In the genomic region with DNA sequence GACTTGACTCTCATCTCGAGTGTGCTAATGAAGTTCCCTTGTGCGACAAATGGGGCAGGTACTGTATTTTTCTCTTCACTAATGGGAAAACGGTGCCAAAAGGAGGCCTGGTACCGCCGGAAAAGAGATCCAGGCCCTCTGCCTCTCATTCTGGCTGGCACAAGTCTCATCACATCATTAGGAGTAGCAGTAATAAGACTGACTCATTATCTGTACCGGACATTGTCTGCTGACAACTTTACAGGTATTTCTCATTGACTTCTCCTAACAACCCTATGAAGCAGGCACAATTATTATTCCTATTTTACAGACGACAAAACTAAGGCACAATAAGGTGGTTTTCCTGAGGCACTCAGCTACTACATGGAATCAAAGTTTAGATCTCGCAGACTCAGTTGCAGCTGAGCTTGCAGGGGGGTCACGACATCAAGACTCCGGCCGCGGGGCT, we compare ENCODE assay signal across 8 cellular contexts. TPM values are rescaled to one million over a fixed set of nuclear protein-coding genes. Genes with fewer than 3 reads are reported as not detected.
DNase-seq lines count a peak whose midpoint lies in the region; ATAC-seq and TF ChIP-seq lines count a peak whose summit lies in the region.

No MANE protein-coding gene starts in this region.

- intact Hi-C loops in CD4-positive, alpha-beta T cell (cut with DNase I, micrococcal nuclease): loop anchor here (5.0 to 10.0 kb wide), 4 partner anchors 147 to 1391 kb away; a partner anchor contains a TSS
- intact Hi-C loops in HCT116 (cut with micrococcal nuclease): no loop called here

- H3K4me2 ChIP-seq in HCT116 (ENCODE audit: low read length): peak overlapping the region; percentile 89
- peak overlapping the region; percentile 83 for H3K4me2 ChIP-seq in SK-N-SH

- WGBS in SK-N-SH (ENCODE audit: low lambda C conversion rate): 0% methylated on average over 10 of the region's 12 CpGs
- WGBS in endodermal cell (ENCODE audit: insufficient coverage in 1 of 2, insufficient read length in 1 of 2), 2 experiments: 9 to 18% methylated on average over 7 to 12 of the region's 12 CpGs

- H3K36me3 ChIP-seq in HCT116 (ENCODE audit: control insufficient read depth in 1 of 2, insufficient read depth in 2 of 2, low read length in 2 of 2) (no peaks in the 10 kb centered on the region), SK-N-SH (replicated peaks in 1 of 2; ENCODE audit: control insufficient read depth in 1 of 2, insufficient read depth in 2 of 2, low read length in 1 of 2) (peaks cover 14 to 18% of the 10 kb centered on the region in 2 experiments), endodermal cell (ENCODE audit: control insufficient read depth, insufficient read depth, low read length) (peaks cover 5% of the 10 kb centered on the region)

- RAD21 ChIA-PET in HCT116 (lab: Charles Lee; ENCODE audit: low non-redundant PET in 1 of 2, low total read pairs in 2 of 2, uncharacterized antibody in 2 of 2, unreplicated experiment in 2 of 2): no interaction called here

- H3K4me3 Mint-ChIP-seq in CD4-positive, alpha-beta T cell: peak overlapping the region; percentile 94
- H3K4me3 Mint-ChIP-seq in endodermal cell: peak overlapping the region; percentile 81
- H3K4me3 Mint-ChIP-seq in naive thymus-derived CD8-positive, alpha-beta T cell: peak overlapping the region; percentile 79 to 95 (median 94)

- H3K4me1 ChIP-seq in HCT116 (ENCODE audit: control insufficient read depth in 1 of 2, insufficient read depth in 2 of 2, low read length in 2 of 2): peaks cover 5 to 16% of the 10 kb centered on the region in 2 experiments; a peak in 3 of 4 replicates
- peaks cover 9 to 21% of the 10 kb centered on the region in 2 experiments for H3K4me1 ChIP-seq in SK-N-SH (ENCODE audit: control insufficient read depth in 1 of 2, insufficient read depth in 2 of 2, low read depth in 1 of 2, low read length in 1 of 2)
- peaks cover 4% of the 10 kb centered on the region for H3K4me1 ChIP-seq in endodermal cell (ENCODE audit: control insufficient read depth, insufficient read depth, low read length)

- peaks cover 26% of the 10 kb centered on the region for H3K36me3 Mint-ChIP-seq in CD4-positive, alpha-beta T cell (ENCODE audit: low read depth)
- peaks cover 9% of the 10 kb centered on the region for H3K36me3 Mint-ChIP-seq in endodermal cell (ENCODE audit: low read depth)
- H3K36me3 Mint-ChIP-seq in naive thymus-derived CD8-positive, alpha-beta T cell: peaks cover 0 to 24% (median 0%) of the 10 kb centered on the region in 3 donors

- H3K79me2 ChIP-seq in HCT116 (ENCODE audit: insufficient read depth, low read length) (no peaks in the 10 kb centered on the region; the same call in 1 of the 2 replicates), SK-N-SH (ENCODE audit: insufficient read depth) (peaks cover 55% of the 10 kb centered on the region)

- DNase-seq in CD4-positive, alpha-beta T cell: no peak
- DNase-seq in HCT116 (ENCODE audit: low read depth, low spot score) (no peak), SK-N-SH (peak; percentile 25), endodermal cell (peak; percentile 64), NK-92 (lab: John Stamatoyannopoulos, UW; ENCODE audit: unreplicated experiment) (no peak), NCI-H226 (no peak)
- DNase-seq in naive thymus-derived CD8-positive, alpha-beta T cell: no peak
- DNase-seq in stimulated activated CD4-positive, alpha-beta T cell treated with anti-CD3 and anti-CD28 coated beads, Interleukin-4, amount 100 ng/mL, for 4 hours: no peak

- H3K9ac ChIP-seq in HCT116 (ENCODE audit: low read length) (peak overlapping the region; percentile 69), SK-N-SH (peak overlapping the region; percentile 88), endodermal cell (ENCODE audit: extremely low read depth, low read length, poor library complexity, severe bottlenecking) (peak overlapping the region; percentile 64)

- H3K27ac Mint-ChIP-seq in CD4-positive, alpha-beta T cell: peak overlapping the region; percentile 90
- H3K27ac Mint-ChIP-seq in endodermal cell: peak overlapping the region; percentile 86
- H3K27ac Mint-ChIP-seq in naive thymus-derived CD8-positive, alpha-beta T cell: peak overlapping the region; percentile 28 to 96 (median 92)

- peak overlapping the region; percentile 59 to 78 for H3K4me3 ChIP-seq in HCT116 (replicated peaks in 1 of 2; ENCODE audit: low read depth in 1 of 2, low read length in 2 of 2)
- H3K4me3 ChIP-seq in SK-N-SH (ENCODE audit: low read depth in 2 of 2, low read length in 1 of 2): peak overlapping the region; percentile 82 to 92
- H3K4me3 ChIP-seq in endodermal cell (ENCODE audit: low read length): peak overlapping the region; percentile 92

- CTCF ChIA-PET in CD4-positive, alpha-beta T cell (lab: Charles Lee): interaction anchor here (0.9 to 1.4 kb wide), 2 partner anchors 8 to 11 kb away, joined by 6 read pairs; no protein-coding TSS in a partner anchor
- CTCF ChIA-PET in HCT116 (lab: Charles Lee) (no interaction called here), SK-N-SH (lab: Yijun Ruan, JAX) (interaction anchor here (0.8 to 2.0 kb wide), 4 partner anchors 8 to 148 kb away, joined by 3 to 8 read pairs (median 4); no protein-coding TSS in a partner anchor)

- POLR2A ChIA-PET in CD4-positive, alpha-beta T cell (lab: Charles Lee): interaction anchor here (1.1 to 2.8 kb wide), 9 partner anchors 9 to 1306 kb away, joined by 3 to 25 read pairs (median 7); a partner anchor contains a TSS
- POLR2A ChIA-PET in HCT116 (lab: Charles Lee) (interaction anchor here (1.2 kb wide), 1 partner anchor 97 kb away, joined by 3 read pairs; no protein-coding TSS in a partner anchor), SK-N-SH (lab: Yijun Ruan, JAX) (interaction anchor here (1.1 to 1.9 kb wide), 4 partner anchors 9 to 1305 kb away, joined by 3 to 28 read pairs (median 5); a partner anchor contains a TSS)
- POLR2A ChIA-PET in naive thymus-derived CD8-positive, alpha-beta T cell (lab: Charles Lee): interaction anchor here (1.2 to 2.1 kb wide), 8 partner anchors 9 to 1123 kb away, joined by 3 to 13 read pairs (median 6); a partner anchor contains a TSS

- no peaks in the 10 kb centered on the region for H3K27me3 ChIP-seq in CD4-positive, alpha-beta T cell (ENCODE audit: control insufficient read depth, insufficient read depth, low read length)
- H3K27me3 ChIP-seq in HCT116 (ENCODE audit: insufficient read depth, low read length) (no peaks in the 10 kb centered on the region), SK-N-SH (ENCODE audit: insufficient read depth) (no peaks in the 10 kb centered on the region), endodermal cell (ENCODE audit: control insufficient read depth, insufficient read depth, low read length, poor library complexity, severe bottlenecking) (peaks cover 19% of the 10 kb centered on the region)

- H3K9me2 ChIP-seq in HCT116 (ENCODE audit: insufficient read depth) (no peaks in the 10 kb centered on the region), SK-N-SH (no peaks in the 10 kb centered on the region)

- no peak for TF ChIP-seq EP300 in SK-N-SH (IDR thresholded peaks at IDR 0.05; ENCODE audit: borderline replicate concordance in 1 of 2, low read depth in 1 of 2, low read length in 1 of 2)

- H2AFZ ChIP-seq in HCT116 (ENCODE audit: low read depth, low read length, poor library complexity, severe bottlenecking): peak overlapping the region; percentile 3
- H2AFZ ChIP-seq in SK-N-SH (ENCODE audit: low read depth): no peak overlapping the region

- no peaks in the 10 kb centered on the region for H3K9me3 Mint-ChIP-seq in CD4-positive, alpha-beta T cell
- H3K9me3 Mint-ChIP-seq in endodermal cell: no peaks in the 10 kb centered on the region
- no peaks in the 10 kb centered on the region for H3K9me3 Mint-ChIP-seq in naive thymus-derived CD8-positive, alpha-beta T cell

- peak; percentile 3 for ATAC-seq in CD4-positive, alpha-beta T cell (ENCODE audit: poor library complexity)
- ATAC-seq in HCT116: 0 out of 2 replicates have a peak, but pooled peaks have one; percentile 3
- ATAC-seq in naive thymus-derived CD8-positive, alpha-beta T cell: peak in 1 of 2 donors; percentile 1

- BruUV-seq in HCT116 (replicated peaks; lab: Mats Ljungman, UMichigan): TSS peak; percentile 54

- no peak for TF ChIP-seq POLR2A in HCT116 (IDR thresholded peaks at IDR 0.05; ENCODE audit: borderline replicate concordance, extremely low read depth, insufficient read depth, insufficient read length)

- H4K20me1 ChIP-seq in HCT116 (ENCODE audit: insufficient read depth) (no peaks in the 10 kb centered on the region), SK-N-SH (ENCODE audit: insufficient read depth) (peaks cover 15% of the 10 kb centered on the region; the same call in 1 of the 2 replicates)

- H3K9me3 ChIP-seq in CD4-positive, alpha-beta T cell (ENCODE audit: control insufficient read depth, low read length): no peaks in the 10 kb centered on the region
- H3K9me3 ChIP-seq in HCT116 (ENCODE audit: control insufficient read depth in 1 of 2, insufficient read depth in 1 of 2, low read depth in 1 of 2, low read length in 2 of 2): no peaks in the 10 kb centered on the region
- H3K9me3 ChIP-seq in SK-N-SH: no peaks in the 10 kb centered on the region
- no peaks in the 10 kb centered on the region for H3K9me3 ChIP-seq in endodermal cell (ENCODE audit: control insufficient read depth, low read length)

- peak overlapping the region; percentile 68 for H3K27ac ChIP-seq in CD4-positive, alpha-beta T cell (ENCODE audit: low read depth, low read length)
- H3K27ac ChIP-seq in HCT116 (ENCODE audit: low read depth, low read length) (peak overlapping the region; percentile 77), SK-N-SH (ENCODE audit: low read depth in 2 of 2, low read length in 1 of 2) (peak overlapping the region; percentile 88 to 97), endodermal cell (ENCODE audit: low read depth, low read length) (peak overlapping the region; percentile 14)

- no peak for TF ChIP-seq RAD21 in HCT116 (IDR thresholded peaks at IDR 0.05; ENCODE audit: low read depth)
- no peak for TF ChIP-seq RAD21 in SK-N-SH (IDR thresholded peaks at IDR 0.05; ENCODE audit: low read length)

- peaks cover 53% of the 10 kb centered on the region for H3K4me1 Mint-ChIP-seq in CD4-positive, alpha-beta T cell (ENCODE audit: low read depth)
- H3K4me1 Mint-ChIP-seq in endodermal cell: peaks cover 14% of the 10 kb centered on the region
- peaks cover 25 to 59% (median 55%) of the 10 kb centered on the region in 4 donors for H3K4me1 Mint-ChIP-seq in naive thymus-derived CD8-positive, alpha-beta T cell

- H3K27me3 Mint-ChIP-seq in CD4-positive, alpha-beta T cell: no peaks in the 10 kb centered on the region
- peaks cover 5% of the 10 kb centered on the region for H3K27me3 Mint-ChIP-seq in endodermal cell (ENCODE audit: insufficient read depth)
- no peaks in the 10 kb centered on the region for H3K27me3 Mint-ChIP-seq in naive thymus-derived CD8-positive, alpha-beta T cell

- H3F3A ChIP-seq in SK-N-SH (replicated peaks; ENCODE audit: insufficient read depth): peaks cover 10% of the 10 kb centered on the region

- no peak for TF ChIP-seq CTCF in CD4-positive, alpha-beta T cell (IDR thresholded peaks at IDR 0.05)
- no peak for TF ChIP-seq CTCF in HCT116 (IDR thresholded peaks at IDR 0.05 in 2 of 3, conservative IDR thresholded peaks at IDR 0.05 in 1 of 3; ENCODE audit: borderline replicate concordance in 1 of 3, insufficient read depth in 1 of 3, low read depth in 2 of 3, low read length in 2 of 3)
- no peak for TF ChIP-seq CTCF in SK-N-SH (IDR thresholded peaks at IDR 0.05)
- no peak for TF ChIP-seq CTCF in endodermal cell (conservative IDR thresholded peaks at IDR 0.05)

RNA-seq across cellular contexts. Expression of a gene that starts 0.7 kb away (rescaled TPM):
- total RNA-seq in CD4-positive, alpha-beta T cell: 10 to 100 TPM; 58.8 to 59.9 TPM
- total RNA-seq in HCT116 (2021; ENCODE audit: unreplicated experiment) (22.6 TPM), endodermal cell (10 to 100 TPM; 31.8 to 35.2 TPM)
- polyA plus RNA-seq in HCT116 (2012): 13.1 and 14.9 TPM in 2 replicates
- 59.2 and 65.9 TPM in 2 replicates for polyA plus RNA-seq in SK-N-SH (2012; rRNA removed)
- polyA plus RNA-seq in SK-N-SH (2012; cell fraction: cytosol; rRNA removed): 69.2 and 93.5 TPM in 2 replicates
- polyA plus RNA-seq in SK-N-SH (2012; cell fraction: nucleus; rRNA removed): 71.4 and 120 TPM in 2 replicates
- 40.4 TPM for polyA plus RNA-seq in endodermal cell (2013, experiment 1 of 2)
- polyA plus RNA-seq in endodermal cell (2013, experiment 2 of 2): 37.2 TPM
- 10 to 100 TPM; 66.2 to 71.2 TPM for total RNA-seq in naive thymus-derived CD8-positive, alpha-beta T cell
- 10 to 100 TPM in 2 of 3 donors, 1 to 10 TPM in 1; 8.2 to 14.6 (median 13.6) TPM for polyA plus RNA-seq in naive thymus-derived CD8-positive, alpha-beta T cell

Comparison
In these comparisons a context has a peak if more than half of its experiments do, and no peak if none do; other contexts are left out.
1. DNase-seq: peak in SK-N-SH (single experiment) and endodermal cell (single experiment); none in CD4-positive, alpha-beta T cell (0 of 10), HCT116 (single experiment), naive thymus-derived CD8-positive, alpha-beta T cell (0 of 10), NK-92 (single experiment), NCI-H226 (single experiment) and stimulated activated CD4-positive, alpha-beta T cell treated with anti-CD3 and anti-CD28 coated beads, Interleukin-4, amount 100 ng/mL, for 4 hours (0 of 2).
2. H3K27ac ChIP-seq: peak in every context shown above with its lines; median percentile 92 in SK-N-SH; 77 in HCT116; 68 in CD4-positive, alpha-beta T cell; 14 in endodermal cell.
3. Peak in every context shown above with its lines, with median percentiles within 50 percentile points of each other: H3K27ac Mint-ChIP-seq, H3K4me3 Mint-ChIP-seq, H3K4me3 ChIP-seq and H3K9ac ChIP-seq.